1 cellular context compared by ENCODE assay signal in the genomic region with DNA sequence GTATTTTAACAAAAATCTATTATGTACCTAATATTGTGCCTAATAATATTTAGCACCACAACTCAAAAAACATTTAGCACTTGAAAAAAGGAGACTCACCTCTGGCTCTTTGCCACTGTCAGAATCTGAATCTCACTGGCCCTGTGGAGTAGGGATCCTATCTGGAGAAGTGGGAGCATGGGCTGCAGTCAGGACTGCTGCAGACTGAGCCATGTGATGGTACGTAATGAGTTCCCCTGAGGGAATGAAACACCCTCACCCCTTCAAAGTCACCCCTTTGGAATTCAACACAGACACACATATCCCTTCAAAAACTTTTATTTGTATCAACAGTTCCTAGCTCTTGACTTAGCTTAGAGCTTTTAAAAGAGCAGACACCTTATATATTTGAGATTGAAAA.
TF ChIP-seq lines count a peak whose summit lies in the region.

No MANE protein-coding gene starts in this region.

TF ChIP-seq in SK-N-SH, 30 proteins besides CTCF, POLR2A, EP300 and RAD21 (continued from another document):
- TF ChIP-seq, protein P1, sequence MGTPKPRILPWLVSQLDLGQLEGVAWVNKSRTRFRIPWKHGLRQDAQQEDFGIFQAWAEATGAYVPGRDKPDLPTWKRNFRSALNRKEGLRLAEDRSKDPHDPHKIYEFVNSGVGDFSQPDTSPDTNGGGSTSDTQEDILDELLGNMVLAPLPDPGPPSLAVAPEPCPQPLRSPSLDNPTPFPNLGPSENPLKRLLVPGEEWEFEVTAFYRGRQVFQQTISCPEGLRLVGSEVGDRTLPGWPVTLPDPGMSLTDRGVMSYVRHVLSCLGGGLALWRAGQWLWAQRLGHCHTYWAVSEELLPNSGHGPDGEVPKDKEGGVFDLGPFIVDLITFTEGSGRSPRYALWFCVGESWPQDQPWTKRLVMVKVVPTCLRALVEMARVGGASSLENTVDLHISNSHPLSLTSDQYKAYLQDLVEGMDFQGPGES (IDR thresholded peaks at IDR 0.05; ENCODE audit: low read depth, low read length): no peak
- no peak for TF ChIP-seq EZH2phosphoT487 (IDR thresholded peaks at IDR 0.05; ENCODE audit: borderline replicate concordance, low read depth)
- no peak for TF ChIP-seq TAF1 (IDR thresholded peaks at IDR 0.05; ENCODE audit: borderline replicate concordance, low read depth, low read length)
- no peak for TF ChIP-seq JUND (IDR thresholded peaks at IDR 0.05)
- TF ChIP-seq FOXM1 (IDR thresholded peaks at IDR 0.05; ENCODE audit: low read depth): no peak
- TF ChIP-seq YY1 (IDR thresholded peaks at IDR 0.05; ENCODE audit: low read depth): no peak
- no peak for TF ChIP-seq FOSL2 (IDR thresholded peaks at IDR 0.05; ENCODE audit: borderline replicate concordance, low read depth)
